In the genomic region with DNA sequence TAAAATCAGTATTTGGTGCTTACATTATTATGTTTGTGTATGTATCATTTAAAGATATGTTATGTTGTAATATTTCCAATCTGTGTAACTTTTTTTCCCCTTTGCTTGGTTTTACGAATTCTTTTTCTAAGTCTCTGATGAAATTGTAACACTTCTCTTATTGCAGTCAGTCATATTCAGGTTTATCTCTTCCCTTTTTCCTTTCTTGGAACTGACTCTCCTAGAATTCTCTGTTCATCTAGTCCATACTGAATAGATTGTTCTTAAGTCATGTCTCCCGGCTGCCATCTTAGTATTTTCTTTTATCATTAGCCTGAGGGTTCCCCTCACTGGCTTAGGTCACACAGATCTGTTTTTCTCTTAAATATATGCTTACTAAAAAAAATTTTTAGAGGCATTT, we compare ENCODE assay signal across 17 cellular contexts.
"Had no signal": no experiment of that assay in that cellular context is flagged by ENCODE, and none has a peak within 500 bp of the region (broad histone marks: within the 10 kb centered on the region; RNA-seq: fewer than 3 reads in every experiment).

No MANE protein-coding gene starts in this region.

- H3K27me3 ChIP-seq: esophagus squamous epithelium, gastroesophageal sphincter, tibial artery had no signal

- DNase-seq: activated CD4-positive, alpha-beta T cell treated with anti-CD3 and anti-CD28 coated beads for 36 hours; activated CD4-positive, alpha-beta T cell treated with anti-CD3 and anti-CD28 coated beads, Interleukin-2, amount 50 U/mL, for 48 hours; activated naive CD4-positive, alpha-beta T cell treated with Interleukin-2 at 50 U/mL for 16 hours; activated naive CD8-positive, alpha-beta T cell treated with anti-CD3 and anti-CD28 coated beads for 36 hours; activated T-cell treated with anti-CD3 and anti-CD28 coated beads, Interleukin-2, amount 50 U/mL, for 48 hours; endodermal cell; esophagus squamous epithelium; head of caudate nucleus; hypothalamus; left ventricle myocardium inferior; naive thymus-derived CD8-positive, alpha-beta T cell; right cardiac atrium; stimulated activated CD4-positive, alpha-beta T cell treated with anti-CD3 and anti-CD28 coated beads, Interleukin-12 subunit alpha, Interleukin-12 subunit beta, amount 100 ng/mL, for 4 hours; stimulated activated naive CD8-positive, alpha-beta T cell treated with anti-CD3 and anti-CD28 coated beads, Interleukin-15, amount 100 ng/mL, for 72 hours; tibial artery had no signal

- H3K9me3 ChIP-seq: esophagus squamous epithelium, gastroesophageal sphincter, left ventricle myocardium inferior, prostate gland, tibial artery had no signal

- H3K27ac ChIP-seq: esophagus squamous epithelium, gastroesophageal sphincter, left ventricle myocardium inferior, prostate gland, tibial artery had no signal

- H3K4me3 ChIP-seq: esophagus squamous epithelium, gastroesophageal sphincter, left ventricle myocardium inferior, prostate gland, tibial artery had no signal

- H3K36me3 ChIP-seq: gastroesophageal sphincter, left ventricle myocardium inferior, prostate gland, tibial artery had no signal

- H3K4me1 ChIP-seq: esophagus squamous epithelium, prostate gland had no signal
